In genomic region chr3:13492976-13493866, GRCh38 we compare ENCODE assay signal across 14 cellular contexts.
"Had no signal": no experiment of that assay in that cellular context is flagged by ENCODE, and none has a peak within 500 bp of the region (broad histone marks: within the 10 kb centered on the region; RNA-seq: fewer than 3 reads in every experiment).

No MANE protein-coding gene starts in this region.

- FAIRE-seq: colon had no signal

- H3K4me1 Mint-ChIP-seq: activated naive CD4-positive, alpha-beta T cell treated with anti-CD3 and anti-CD28 coated beads, Interleukin-2, amount 50 U/mL, for 24 hours had no signal

- H3K27me3 ChIP-seq: breast epithelium, gastroesophageal sphincter, ovary had no signal

- H3K27ac ChIP-seq: breast epithelium, epithelial cell of prostate, gastroesophageal sphincter, ovary had no signal

- DNase-seq: activated CD4-positive, alpha-beta T cell treated with anti-CD3 and anti-CD28 coated beads for 1 hour; activated CD8-positive, alpha-beta memory T cell treated with anti-CD3 and anti-CD28 coated beads for 24 hours; activated T-cell treated with anti-CD3 and anti-CD28 coated beads for 4 hours; effector CD4-positive, alpha-beta T cell; mammary epithelial cell; T-helper 9 cell had no signal

- H3K27ac Mint-ChIP-seq: activated naive CD4-positive, alpha-beta T cell treated with anti-CD3 and anti-CD28 coated beads, Interleukin-2, amount 50 U/mL, for 24 hours; type B pancreatic cell had no signal

- H3K9me3 Mint-ChIP-seq: activated naive CD4-positive, alpha-beta T cell treated with anti-CD3 and anti-CD28 coated beads, Interleukin-2, amount 50 U/mL, for 24 hours; neural crest cell; type B pancreatic cell had no signal

- ATAC-seq: gastroesophageal sphincter had no signal

- H3K27me3 Mint-ChIP-seq: activated naive CD4-positive, alpha-beta T cell treated with anti-CD3 and anti-CD28 coated beads, Interleukin-2, amount 50 U/mL, for 24 hours; type B pancreatic cell had no signal

- H3K4me3 Mint-ChIP-seq: activated naive CD4-positive, alpha-beta T cell treated with anti-CD3 and anti-CD28 coated beads, Interleukin-2, amount 50 U/mL, for 24 hours; neural crest cell; type B pancreatic cell had no signal
